13 cellular contexts compared by ENCODE assay signal in the genomic region with DNA sequence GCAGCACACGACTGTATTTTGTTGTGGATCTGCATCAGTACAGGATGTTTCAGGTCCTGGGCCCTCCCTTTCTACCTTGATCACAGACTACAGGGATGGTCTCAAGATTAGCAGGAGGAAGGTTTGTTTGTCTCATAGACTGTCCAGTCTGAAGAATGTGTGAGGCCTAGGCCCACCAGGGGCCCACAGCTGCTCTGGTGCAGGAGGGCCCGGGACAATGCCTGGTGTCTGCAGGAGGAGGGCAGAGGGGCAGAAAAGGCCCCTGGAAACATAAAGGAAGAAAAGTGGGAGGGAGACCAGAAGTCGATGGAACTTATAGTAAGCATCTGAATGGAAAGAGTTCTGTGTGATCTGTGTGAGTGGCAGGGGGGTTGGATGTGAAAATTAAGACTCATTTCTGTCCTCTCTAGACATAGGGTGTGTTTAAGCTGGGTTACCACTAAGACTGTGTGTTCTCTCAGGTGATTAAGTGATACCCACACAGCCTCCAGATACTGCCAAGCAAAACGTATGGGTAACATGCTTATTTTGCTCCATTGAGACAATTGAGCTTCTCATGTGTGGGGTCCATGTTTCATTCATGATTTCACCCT. TPM values are rescaled to one million over a fixed set of nuclear protein-coding genes. Genes with fewer than 3 reads are reported as not detected.
DNase-seq lines count a peak whose midpoint lies in the region; ATAC-seq lines count a peak whose summit lies in the region.
"Had no signal": no experiment of that assay in that cellular context is flagged by ENCODE, and none has a peak within 500 bp of the region (broad histone marks: within the 10 kb centered on the region; RNA-seq: fewer than 3 reads in every experiment).

No MANE protein-coding gene starts in this region.

- CTCF ChIA-PET in activated CD4-positive, alpha-beta memory T cell treated with anti-CD3 and anti-CD28 coated beads for 36 hours (lab: Charles Lee) = interaction anchor here (0.7 to 4.5 kb wide), 2 partner anchors 16 to 83 kb away, joined by 3 to 25 read pairs; no protein-coding TSS in a partner anchor

- H3K27me3 Mint-ChIP-seq in activated CD4-positive, alpha-beta memory T cell treated with anti-CD3 and anti-CD28 coated beads for 36 hours = no peaks in the 10 kb centered on the region
- H3K27me3 Mint-ChIP-seq: naive thymus-derived CD8-positive, alpha-beta T cell had no signal

- intact Hi-C loops in activated CD4-positive, alpha-beta memory T cell treated with anti-CD3 and anti-CD28 coated beads for 36 hours (cut with micrococcal nuclease) = loop anchor here (1.0 to 2.0 kb wide), 3 partner anchors 15 to 48 kb away; partner anchors contain the start of gene LPIN2

- DNase-seq in activated CD4-positive, alpha-beta T cell treated with anti-CD3 and anti-CD28 coated beads for 48 hours = peak; percentile 48
- DNase-seq in activated CD4-positive, alpha-beta T cell treated with anti-CD3 and anti-CD28 coated beads, Interleukin-2, amount 50 U/mL, for 1 hour = no peak
- peak; percentile 52 for DNase-seq in activated CD4-positive, alpha-beta memory T cell treated with anti-CD3 and anti-CD28 coated beads for 36 hours
- no peak for DNase-seq in SKM-1 treated with dmso at 0.1 percent for 144 hours (lab: John Stamatoyannopoulos, UW; ENCODE audit: unreplicated experiment)
- DNase-seq: COR-L47; MM.1S; naive thymus-derived CD8-positive, alpha-beta T cell; thyroid gland had no signal

- H3K9me3 ChIP-seq in neuron (ENCODE audit: low read length) = no peaks in the 10 kb centered on the region
- H3K9me3 ChIP-seq: breast epithelium, thyroid gland had no signal

- H2AFZ ChIP-seq in neuron (ENCODE audit: low read depth, low read length) = peak overlapping the region; percentile 4

- H3K4me1 Mint-ChIP-seq in activated CD4-positive, alpha-beta memory T cell treated with anti-CD3 and anti-CD28 coated beads for 36 hours (ENCODE audit: low read depth) = peaks cover 20% of the 10 kb centered on the region

- H3K36me3 ChIP-seq in neuron (ENCODE audit: insufficient read depth, low read length) = no peaks in the 10 kb centered on the region
- H3K36me3 ChIP-seq: breast epithelium, thyroid gland had no signal

- peaks cover 10% of the 10 kb centered on the region for H3K4me1 ChIP-seq in neuron (ENCODE audit: insufficient read depth, low read length)
- H3K4me1 ChIP-seq: thyroid gland had no signal

- no peaks in the 10 kb centered on the region for H3K27me3 ChIP-seq in neuron (ENCODE audit: insufficient read depth, low read length)
- H3K27me3 ChIP-seq: breast epithelium, thyroid gland had no signal

- peak overlapping the region; percentile 49 for H3K27ac Mint-ChIP-seq in activated CD4-positive, alpha-beta memory T cell treated with anti-CD3 and anti-CD28 coated beads for 36 hours

- no peaks in the 10 kb centered on the region for H3K36me3 Mint-ChIP-seq in activated CD4-positive, alpha-beta memory T cell treated with anti-CD3 and anti-CD28 coated beads for 36 hours
- H3K36me3 Mint-ChIP-seq: naive thymus-derived CD8-positive, alpha-beta T cell had no signal

- H3K9me3 Mint-ChIP-seq in activated CD4-positive, alpha-beta memory T cell treated with anti-CD3 and anti-CD28 coated beads for 36 hours = no peaks in the 10 kb centered on the region
- H3K9me3 Mint-ChIP-seq: naive thymus-derived CD8-positive, alpha-beta T cell had no signal

- no peak overlapping the region for H3K4me3 ChIP-seq in neuron (ENCODE audit: low read length)
- H3K4me3 ChIP-seq: breast epithelium, thyroid gland had no signal

- POLR2A ChIA-PET in activated CD4-positive, alpha-beta memory T cell treated with anti-CD3 and anti-CD28 coated beads for 36 hours (lab: Charles Lee) = interaction anchor here (1.0 to 2.2 kb wide), 3 partner anchors 13 to 34 kb away, joined by 3 to 14 read pairs (median 5); no protein-coding TSS in a partner anchor

- no peak overlapping the region for H3K4me3 Mint-ChIP-seq in activated CD4-positive, alpha-beta memory T cell treated with anti-CD3 and anti-CD28 coated beads for 36 hours
- H3K4me3 Mint-ChIP-seq: naive thymus-derived CD8-positive, alpha-beta T cell had no signal

- ATAC-seq in GM19395 (IDR thresholded peaks at IDR 0.05; ENCODE audit: unreplicated experiment) = peak; percentile 73
- ATAC-seq in HG03139 (IDR thresholded peaks at IDR 0.05; ENCODE audit: unreplicated experiment) = no peak
- no peak for ATAC-seq in HG03045 (IDR thresholded peaks at IDR 0.05; ENCODE audit: unreplicated experiment)
- ATAC-seq: naive thymus-derived CD8-positive, alpha-beta T cell had no signal

RNA-seq across cellular contexts. Expression of gene LPIN2, which starts 33.4 kb away (rescaled TPM):
- total RNA-seq in activated CD4-positive, alpha-beta memory T cell treated with anti-CD3 and anti-CD28 coated beads for 36 hours = 100 to 1,000 TPM; 102 to 107 TPM

Comparison
In these comparisons a context has a peak if more than half of its experiments do, and no peak if none do; other contexts are left out.
1. DNase-seq: peak in activated CD4-positive, alpha-beta T cell treated with anti-CD3 and anti-CD28 coated beads for 48 hours (single experiment) and activated CD4-positive, alpha-beta memory T cell treated with anti-CD3 and anti-CD28 coated beads for 36 hours (single experiment); none in activated CD4-positive, alpha-beta T cell treated with anti-CD3 and anti-CD28 coated beads, Interleukin-2, amount 50 U/mL, for 1 hour (single experiment) and SKM-1 treated with dmso at 0.1 percent for 144 hours (single experiment).